ENCODE assay signal across 16 cellular contexts in genomic region chr7:115561341-115562110, GRCh38.
DNase-seq lines count a peak whose midpoint lies in the region; ATAC-seq, FAIRE-seq and TF ChIP-seq lines count a peak whose summit lies in the region.
"Had no signal": no experiment of that assay in that cellular context is flagged by ENCODE, and none has a peak within 500 bp of the region (broad histone marks: within the 10 kb centered on the region; RNA-seq: fewer than 3 reads in every experiment).

No MANE protein-coding gene starts in this region.

- no peaks in the 10 kb centered on the region for H3K27me3 ChIP-seq in right cardiac atrium (ENCODE audit: control insufficient read depth, insufficient read depth)
- H3K27me3 ChIP-seq: neutrophil, SJSA1, thyroid gland had no signal

- POLR2A ChIA-PET in WTC11 (lab: Charles Lee): no interaction called here

- H3K9me3 Mint-ChIP-seq in WTC11: peaks cover 7% of the 10 kb centered on the region; the same call in 1 of the 2 replicates

- H3K4me1 Mint-ChIP-seq in WTC11: no peaks in the 10 kb centered on the region

- no peak for TF ChIP-seq CTCF in WTC11 (IDR thresholded peaks at IDR 0.05)
- peak; percentile 18 for TF ChIP-seq CTCF in foreskin fibroblast (IDR thresholded peaks at IDR 0.05; ENCODE audit: low read depth, low read length)

- H3K36me3 Mint-ChIP-seq in WTC11: no peaks in the 10 kb centered on the region

- no peak overlapping the region for H3K4me3 Mint-ChIP-seq in WTC11

- intact Hi-C loops in right cardiac atrium (cut with DNase I) (no loop called here), Right ventricle myocardium superior (cut with DNase I) (no loop called here)

- H3K27ac Mint-ChIP-seq in WTC11: no peak overlapping the region

- H3K27me3 Mint-ChIP-seq in WTC11 (ENCODE audit: low read depth): no peaks in the 10 kb centered on the region

- FAIRE-seq in urothelium cell line (lab: Jason Lieb, UNC): no peak

- DNase-seq in right cardiac atrium (peak in 2 of 3 donors; percentile 12 to 16), Right ventricle myocardium superior (no peak), WTC11 (ENCODE audit: low spot score) (no peak), foreskin fibroblast (peak; percentile 73 to 90), urothelium cell line (ENCODE audit: low spot score) (peak; percentile 6), iPS-NIHi7 (ENCODE audit: extremely low spot score) (no peak), NCI-H2081 (lab: John Stamatoyannopoulos, UW) (no peak)
- DNase-seq: activated naive CD4-positive, alpha-beta T cell treated with Interleukin-2 at 50 U/mL for 16 hours; lower lobe of right lung; NK-92 treated with Interleukin-12 subunit alpha and Interleukin-12 subunit beta, amount 100 ng/mL, for 24 hours; stimulated activated CD4-positive, alpha-beta T cell treated with anti-CD3 and anti-CD28 coated beads, Interleukin-15, amount 100 ng/mL, for 24 hours; thyroid gland had no signal

- H3K4me3 ChIP-seq in right cardiac atrium (ENCODE audit: low read length) (no peak overlapping the region), foreskin fibroblast (ENCODE audit: low read depth in 1 of 2, low read length in 2 of 2) (no peak overlapping the region)
- H3K4me3 ChIP-seq: lower lobe of right lung, SJSA1, thyroid gland had no signal

- ATAC-seq in right cardiac atrium (peak; percentile 29 to 62), Right ventricle myocardium superior (ENCODE audit: poor library complexity) (no peak), WTC11 (peak; percentile 65), GM18858 (IDR thresholded peaks at IDR 0.05; ENCODE audit: unreplicated experiment) (no peak)
- ATAC-seq: lower lobe of right lung had no signal

- CTCF ChIA-PET in WTC11 (lab: Charles Lee): no interaction called here

- no peaks in the 10 kb centered on the region for H3K9me3 ChIP-seq in right cardiac atrium (ENCODE audit: control insufficient read depth, low read length)
- H3K9me3 ChIP-seq: lower lobe of right lung, neutrophil, SJSA1, thyroid gland had no signal

- H3K4me1 ChIP-seq in right cardiac atrium (ENCODE audit: control insufficient read depth, insufficient read depth, low read length): no peaks in the 10 kb centered on the region
- H3K4me1 ChIP-seq: lower lobe of right lung, SJSA1, thyroid gland had no signal

- WGBS in right cardiac atrium: 63% methylated on average over 9 of the region's 9 CpGs

- H3K27ac ChIP-seq in right cardiac atrium (ENCODE audit: low read length): no peak overlapping the region
- H3K27ac ChIP-seq: epithelial cell of prostate, lower lobe of right lung, neutrophil, SJSA1, thyroid gland had no signal

TF ChIP-seq in WTC11, 78 proteins besides CTCF, POLR2A, EP300 and RAD21:
- no peak for TF ChIP-seq GABPB1 (CRISPR knock-in tag; IDR thresholded peaks at IDR 0.05)
- no peak for TF ChIP-seq AFF4 (CRISPR knock-in tag; IDR thresholded peaks at IDR 0.05; ENCODE audit: borderline replicate concordance)
- TF ChIP-seq E2F5 (CRISPR knock-in tag; IDR thresholded peaks at IDR 0.05): no peak

Comparison
In these comparisons a context has a peak if more than half of its experiments do, and no peak if none do; other contexts are left out.
1. ATAC-seq: peak in right cardiac atrium (2 of 2) and WTC11 (single experiment); none in Right ventricle myocardium superior (single experiment) and GM18858 (single experiment).
2. DNase-seq: peak in right cardiac atrium (2 of 3), foreskin fibroblast (2 of 2) and urothelium cell line (single experiment); none in Right ventricle myocardium superior (single experiment), WTC11 (single experiment), iPS-NIHi7 (single experiment) and NCI-H2081 (0 of 2).